ENCODE assay signal across 14 cellular contexts in the genomic region with DNA sequence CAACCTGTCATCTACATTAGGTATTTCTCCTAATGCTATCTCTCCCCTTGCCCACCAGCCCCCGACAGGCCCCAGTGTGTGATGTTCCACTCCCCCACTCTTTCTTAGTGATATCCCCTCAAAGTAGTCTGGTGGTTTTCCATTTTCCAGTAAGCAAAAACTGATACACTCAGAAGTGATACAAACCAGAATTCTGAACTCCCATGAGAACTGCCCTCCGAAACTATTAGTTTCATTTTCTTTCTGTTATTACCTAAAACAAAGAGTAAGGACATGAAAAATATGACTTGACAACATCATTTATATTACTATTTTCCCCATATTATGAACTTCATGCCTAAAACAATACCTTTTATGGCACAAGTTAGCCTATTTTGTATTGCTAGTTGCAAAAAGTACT.
A peak's percentile ranks its signal among the peaks of the same experiment; 100 is the strongest.
DNase-seq lines count a peak whose midpoint lies in the region; ATAC-seq and TF ChIP-seq lines count a peak whose summit lies in the region.
"Had no signal": no experiment of that assay in that cellular context is flagged by ENCODE, and none has a peak within 500 bp of the region (broad histone marks: within the 10 kb centered on the region; RNA-seq: fewer than 3 reads in every experiment).

No MANE protein-coding gene starts in this region.

- ATAC-seq in GM18870 (IDR thresholded peaks at IDR 0.05; ENCODE audit: unreplicated experiment) (peak; percentile 57), GM21529 (IDR thresholded peaks at IDR 0.05; ENCODE audit: unreplicated experiment) (peak; percentile 69), HG03060 (IDR thresholded peaks at IDR 0.05; ENCODE audit: low read depth, unreplicated experiment) (peak; percentile 47)
- ATAC-seq: natural killer cell treated with Interleukin-12 subunit alpha and Interleukin-12 subunit beta and Interleukin-15 and Interleukin-18, amount 100 ng/mL, for 72 hours had no signal

- POLR2A ChIA-PET in HEK293T (lab: Yijun Ruan, JAX) = no interaction called here

- H3K9me2 ChIP-seq in MM.1S (replicated peaks; ENCODE audit: insufficient read depth, low read length) = no peaks in the 10 kb centered on the region

- CTCF ChIA-PET in HEK293T (lab: Yijun Ruan, JAX) = no interaction called here

- no peaks in the 10 kb centered on the region; the same call in 1 of the 2 replicates for H3K9me3 ChIP-seq in MM.1S (replicated peaks; ENCODE audit: insufficient read depth, low read length)

- H3K27ac ChIP-seq in MM.1S (ENCODE audit: low read length) = no peak overlapping the region

- H3K36me3 ChIP-seq in MM.1S (replicated peaks; ENCODE audit: insufficient read depth, low read length) = no peaks in the 10 kb centered on the region

- no peaks in the 10 kb centered on the region for H3K27me3 ChIP-seq in MM.1S (replicated peaks; ENCODE audit: insufficient read depth, low read length)

- H3K4me1 ChIP-seq in MM.1S (ENCODE audit: low read length) = no peaks in the 10 kb centered on the region

- DNase-seq in MM.1S (no peak), GM20000 (ENCODE audit: low spot score) (no peak), HEK293T (ENCODE audit: extremely low spot score) (no peak), GM13976 (ENCODE audit: low spot score) (no peak)
- DNase-seq: activated CD4-positive, alpha-beta memory T cell treated with anti-CD3 and anti-CD28 coated beads, Interleukin-2, amount 10 ng/mL, durations not matched to agents 7 days and 5 days; DMS79; NCI-H1105; NCI-H2171; SIG-M5 had no signal

- no peaks in the 10 kb centered on the region for H3F3A ChIP-seq in MM.1S (ENCODE audit: insufficient read depth, low read length)

- no peak overlapping the region for H3K4me3 ChIP-seq in MM.1S (ENCODE audit: low read length)
- H3K4me3 ChIP-seq: lung had no signal

- no peak overlapping the region for H2AFZ ChIP-seq in MM.1S (ENCODE audit: low read length)

- H3K9ac ChIP-seq in MM.1S (ENCODE audit: low read length) = no peak overlapping the region

- no peaks in the 10 kb centered on the region for H3K79me2 ChIP-seq in MM.1S (ENCODE audit: low read length)

- H4K20me1 ChIP-seq in MM.1S (ENCODE audit: insufficient read depth, low read length) = no peaks in the 10 kb centered on the region

- peak overlapping the region; percentile 25; the same call in 1 of the 2 replicates for H3K4me2 ChIP-seq in MM.1S (ENCODE audit: low read depth, low read length)

- TF ChIP-seq CTCF in MM.1S (IDR thresholded peaks at IDR 0.05; ENCODE audit: low read length) = no peak
- TF ChIP-seq CTCF in GM20000 (IDR thresholded peaks at IDR 0.05; ENCODE audit: extremely low read depth, missing control alignments) = no peak
- TF ChIP-seq CTCF in GM13976 (IDR thresholded peaks at IDR 0.05; ENCODE audit: borderline replicate concordance, control extremely low read depth, extremely low read depth, insufficient read depth, missing control alignments) = no peak

- in situ Hi-C loops in GM13976 (cut with MboI; ENCODE audit: low sequenced_read_pairs, unreplicated experiment) = no loop called here

TF ChIP-seq in HEK293T, 16 proteins besides CTCF, POLR2A, EP300 and RAD21:
- TF ChIP-seq FOXK2 (IDR thresholded peaks at IDR 0.05) (no peak), ELF4 (IDR thresholded peaks at IDR 0.05) (no peak), TARDBP (IDR thresholded peaks at IDR 0.05) (no peak), SUZ12 (IDR thresholded peaks at IDR 0.05) (no peak), SP1 (IDR thresholded peaks at IDR 0.05) (no peak), LEF1 (IDR thresholded peaks at IDR 0.05; ENCODE audit: borderline replicate concordance) (no peak), L3MBTL2 (conservative IDR thresholded peaks at IDR 0.05) (no peak), ZNF384 (IDR thresholded peaks at IDR 0.05) (no peak), CTBP1 (IDR thresholded peaks at IDR 0.05; ENCODE audit: borderline replicate concordance) (no peak), BHLHE40 (IDR thresholded peaks at IDR 0.05; ENCODE audit: borderline replicate concordance) (no peak), FOXM1 (IDR thresholded peaks at IDR 0.05; ENCODE audit: borderline replicate concordance) (no peak), ARNT (IDR thresholded peaks at IDR 0.05) (no peak), FOXA1 (IDR thresholded peaks at IDR 0.05) (no peak), HDGF (IDR thresholded peaks at IDR 0.05; ENCODE audit: borderline replicate concordance) (no peak), NFRKB (IDR thresholded peaks at IDR 0.05) (no peak)
- TF ChIP-seq, protein P1, sequence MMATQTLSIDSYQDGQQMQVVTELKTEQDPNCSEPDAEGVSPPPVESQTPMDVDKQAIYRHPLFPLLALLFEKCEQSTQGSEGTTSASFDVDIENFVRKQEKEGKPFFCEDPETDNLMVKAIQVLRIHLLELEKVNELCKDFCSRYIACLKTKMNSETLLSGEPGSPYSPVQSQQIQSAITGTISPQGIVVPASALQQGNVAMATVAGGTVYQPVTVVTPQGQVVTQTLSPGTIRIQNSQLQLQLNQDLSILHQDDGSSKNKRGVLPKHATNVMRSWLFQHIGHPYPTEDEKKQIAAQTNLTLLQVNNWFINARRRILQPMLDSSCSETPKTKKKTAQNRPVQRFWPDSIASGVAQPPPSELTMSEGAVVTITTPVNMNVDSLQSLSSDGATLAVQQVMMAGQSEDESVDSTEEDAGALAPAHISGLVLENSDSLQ (IDR thresholded peaks at IDR 0.05) = no peak
